10 cellular contexts compared by ENCODE assay signal in genomic region chr14:24959791-24960331, GRCh38.
A peak's percentile ranks its signal among the peaks of the same experiment; 100 is the strongest.
DNase-seq lines count a peak whose midpoint lies in the region; ATAC-seq and TF ChIP-seq lines count a peak whose summit lies in the region.
"Had no signal": no experiment of that assay in that cellular context is flagged by ENCODE, and none has a peak within 500 bp of the region (broad histone marks: within the 10 kb centered on the region; RNA-seq: fewer than 3 reads in every experiment).

No MANE protein-coding gene starts in this region.

- H3K4me1 ChIP-seq in gastroesophageal sphincter (peaks cover 26 to 83% (median 42%) of the 10 kb centered on the region in 3 donors), tibial nerve (peaks cover 0 to 22% (median 7%) of the 10 kb centered on the region in 4 donors)

- H3K9me3 ChIP-seq in gastroesophageal sphincter, result no peaks in the 10 kb centered on the region
- H3K9me3 ChIP-seq in tibial nerve, result no peaks in the 10 kb centered on the region

- H3K4me3 ChIP-seq in gastroesophageal sphincter, result no peak overlapping the region
- no peak overlapping the region for H3K4me3 ChIP-seq in tibial nerve

- WGBS in gastroesophageal sphincter (ENCODE audit: low coverage in 1 of 2), 2 donors, result 7 to 17% methylated on average over 1 of the region's 1 CpG
- WGBS in tibial nerve, 2 donors, result 25 to 39% methylated on average over 1 of the region's 1 CpG

- TF ChIP-seq POLR2A in gastroesophageal sphincter (IDR thresholded peaks at IDR 0.05) (no peak), tibial nerve (IDR thresholded peaks at IDR 0.05) (no peak)

- peak overlapping the region; percentile 73 to 94 (median 80) for H3K27ac ChIP-seq in gastroesophageal sphincter
- H3K27ac ChIP-seq in tibial nerve, result peak overlapping the region in 3 of 4 donors; percentile 7 to 61 (median 58)

- H3K36me3 ChIP-seq in gastroesophageal sphincter, result no peaks in the 10 kb centered on the region
- no peaks in the 10 kb centered on the region for H3K36me3 ChIP-seq in tibial nerve

- TF ChIP-seq CTCF in gastroesophageal sphincter (IDR thresholded peaks at IDR 0.05) (no peak), tibial nerve (IDR thresholded peaks at IDR 0.05) (no peak)

- TF ChIP-seq EP300 in gastroesophageal sphincter (IDR thresholded peaks at IDR 0.05) (no peak), tibial nerve (IDR thresholded peaks at IDR 0.05) (no peak)

- ATAC-seq in GM19463 (IDR thresholded peaks at IDR 0.05; ENCODE audit: unreplicated experiment), result peak; percentile 91
- ATAC-seq in HG03108 (IDR thresholded peaks at IDR 0.05; ENCODE audit: unreplicated experiment), result peak; percentile 82
- peak; percentile 67 for ATAC-seq in gastroesophageal sphincter
- ATAC-seq in esophagus mucosa, result no peak

- DNase-seq in tibial nerve (ENCODE audit: low spot score in 2 of 2) (no peak), NCI-H2171 treated with DMSO at 0.1 percent for 48 hours (lab: John Stamatoyannopoulos, UW) (no peak), DMS153 treated with DMSO at 0.1 percent for 48 hours (lab: John Stamatoyannopoulos, UW; ENCODE audit: unreplicated experiment) (no peak), kidney glomerular epithelial cell (lab: John Stamatoyannopoulos, UW) (no peak)
- DNase-seq: DMS79, NCI-H1930 had no signal

- H3K27me3 ChIP-seq in gastroesophageal sphincter (no peaks in the 10 kb centered on the region), tibial nerve (no peaks in the 10 kb centered on the region)
